Comparison of ENCODE assay signal across 12 cellular contexts in genomic region chr11:1072116-1072820, GRCh38. TPM values are rescaled to one million over a fixed set of nuclear protein-coding genes. Genes with fewer than 3 reads are reported as not detected.
A peak's percentile ranks its signal among the peaks of the same experiment; 100 is the strongest.
DNase-seq lines count a peak whose midpoint lies in the region; ATAC-seq and TF ChIP-seq lines count a peak whose summit lies in the region.
"Had no signal": no experiment of that assay in that cellular context is flagged by ENCODE, and none has a peak within 500 bp of the region (broad histone marks: within the 10 kb centered on the region; RNA-seq: fewer than 3 reads in every experiment).

No MANE protein-coding gene starts in this region.

- H3K4me1 ChIP-seq in left ventricle myocardium inferior (peaks cover 17% of the 10 kb centered on the region), upper lobe of right lung (peaks cover 17% of the 10 kb centered on the region)

- H3K27me3 ChIP-seq in left ventricle myocardium inferior (ENCODE audit: low read depth) (peaks cover 22% of the 10 kb centered on the region), upper lobe of right lung (no peaks in the 10 kb centered on the region)

- H3K4me3 Mint-ChIP-seq in activated T-cell treated with anti-CD3 and anti-CD28 coated beads, Interleukin-2, amount 50 U/mL, for 4 hours, result no peak overlapping the region
- H3K4me3 Mint-ChIP-seq: activated naive CD4-positive, alpha-beta T cell treated with anti-CD3 and anti-CD28 coated beads, Interleukin-2, amount 50 U/mL, for 24 hours had no signal

- no peaks in the 10 kb centered on the region for H3K36me3 ChIP-seq in left ventricle myocardium inferior
- no peaks in the 10 kb centered on the region for H3K36me3 ChIP-seq in upper lobe of right lung
- H3K36me3 ChIP-seq: tibial nerve had no signal

- no peak for TF ChIP-seq CTCF in left ventricle myocardium inferior (IDR thresholded peaks at IDR 0.05; ENCODE audit: borderline replicate concordance)
- no peak for TF ChIP-seq CTCF in upper lobe of right lung (IDR thresholded peaks at IDR 0.05)
- TF ChIP-seq CTCF in RWPE1 (conservative IDR thresholded peaks at IDR 0.05; ENCODE audit: low read depth), result no peak

- DNase-seq in activated T-cell treated with anti-CD3 and anti-CD28 coated beads, Interleukin-2, amount 50 U/mL, for 1 hour, result peak; percentile 4
- no peak for DNase-seq in activated T-cell treated with anti-CD3 and anti-CD28 coated beads, Interleukin-2, amount 50 U/mL, for 4 hours
- DNase-seq in UCSD-AML1 (lab: John Stamatoyannopoulos, UW; ENCODE audit: unreplicated experiment) (peak; percentile 74), left ventricle myocardium inferior (peak; percentile 17), upper lobe of right lung (peak; percentile 56), RWPE1 (ENCODE audit: low spot score) (no peak)
- DNase-seq in activated CD4-positive, alpha-beta T cell treated with anti-CD3 and anti-CD28 coated beads for 48 hours, result no peak
- DNase-seq in effector CD4-positive, alpha-beta T cell, result no peak
- DNase-seq: NCI-H1436 treated with DMSO at 0.1 percent for 48 hours, SHP77 treated with DMSO at 0.1 percent for 48 hours had no signal

- intact Hi-C loops in left ventricle myocardium inferior (cut with micrococcal nuclease), result no loop called here
- intact Hi-C loops in upper lobe of right lung (cut with DNase I), result no loop called here

- H3K9me3 Mint-ChIP-seq in activated T-cell treated with anti-CD3 and anti-CD28 coated beads, Interleukin-2, amount 50 U/mL, for 4 hours, result no peaks in the 10 kb centered on the region
- H3K9me3 Mint-ChIP-seq: activated naive CD4-positive, alpha-beta T cell treated with anti-CD3 and anti-CD28 coated beads, Interleukin-2, amount 50 U/mL, for 24 hours had no signal

- POLR2A ChIA-PET in RWPE1 (lab: Yijun Ruan, JAX; ENCODE audit: low non-redundant PET), result no interaction called here

- H3K9me3 ChIP-seq in left ventricle myocardium inferior (replicated peaks), result no peaks in the 10 kb centered on the region
- no peaks in the 10 kb centered on the region for H3K9me3 ChIP-seq in upper lobe of right lung
- H3K9me3 ChIP-seq: tibial nerve had no signal

- CTCF ChIA-PET in RWPE1 (lab: Yijun Ruan, JAX), result no interaction called here

- H3K27ac ChIP-seq in left ventricle myocardium inferior (replicated peaks) (no peak overlapping the region), upper lobe of right lung (no peak overlapping the region), RWPE1 (no peak overlapping the region)

- H3K36me3 Mint-ChIP-seq in activated T-cell treated with anti-CD3 and anti-CD28 coated beads, Interleukin-2, amount 50 U/mL, for 4 hours (ENCODE audit: insufficient read depth), result no peaks in the 10 kb centered on the region
- H3K36me3 Mint-ChIP-seq: activated naive CD4-positive, alpha-beta T cell treated with anti-CD3 and anti-CD28 coated beads, Interleukin-2, amount 50 U/mL, for 24 hours had no signal

- H3K4me3 ChIP-seq in left ventricle myocardium inferior (no peak overlapping the region), upper lobe of right lung (no peak overlapping the region)
- H3K4me3 ChIP-seq: tibial nerve had no signal

- H3K27me3 Mint-ChIP-seq in activated T-cell treated with anti-CD3 and anti-CD28 coated beads, Interleukin-2, amount 50 U/mL, for 4 hours (ENCODE audit: low read depth), result peaks cover 16% of the 10 kb centered on the region

- ATAC-seq in activated T-cell treated with anti-CD3 and anti-CD28 coated beads, Interleukin-2, amount 50 U/mL, for 4 hours, result no peak
- no peak for ATAC-seq in upper lobe of right lung

- H3K4me1 Mint-ChIP-seq in activated T-cell treated with anti-CD3 and anti-CD28 coated beads, Interleukin-2, amount 50 U/mL, for 4 hours (ENCODE audit: low read depth), result no peaks in the 10 kb centered on the region
- H3K4me1 Mint-ChIP-seq: activated naive CD4-positive, alpha-beta T cell treated with anti-CD3 and anti-CD28 coated beads, Interleukin-2, amount 50 U/mL, for 24 hours had no signal

RNA-seq across cellular contexts. Expression of gene MUC2, which starts 2.4 kb away (rescaled TPM):
- total RNA-seq in activated T-cell treated with anti-CD3 and anti-CD28 coated beads, Interleukin-2, amount 50 U/mL, for 4 hours, result under 1 TPM; 0.08 to 0.30 (median 0.24) TPM
- total RNA-seq in left ventricle myocardium inferior (0.03 TPM), upper lobe of right lung (not detected)
- total RNA-seq: tibial nerve had no signal

RNA-seq across cellular contexts. Expression of gene MUC6, which starts 35.8 kb away (rescaled TPM):
- under 1 TPM in 1 of 3 donors, not detected in 2; 0.30 TPM for total RNA-seq in activated T-cell treated with anti-CD3 and anti-CD28 coated beads, Interleukin-2, amount 50 U/mL, for 4 hours
- total RNA-seq in left ventricle myocardium inferior (not detected), upper lobe of right lung (not detected)

Comparison
In these comparisons a context has a peak if more than half of its experiments do, and no peak if none do; other contexts are left out.
1. DNase-seq: peak in activated T-cell treated with anti-CD3 and anti-CD28 coated beads, Interleukin-2, amount 50 U/mL, for 1 hour (single experiment), UCSD-AML1 (single experiment), left ventricle myocardium inferior (single experiment) and upper lobe of right lung (single experiment); none in activated T-cell treated with anti-CD3 and anti-CD28 coated beads, Interleukin-2, amount 50 U/mL, for 4 hours (single experiment), RWPE1 (single experiment), activated CD4-positive, alpha-beta T cell treated with anti-CD3 and anti-CD28 coated beads for 48 hours (single experiment) and effector CD4-positive, alpha-beta T cell (single experiment).